25 cellular contexts compared by ENCODE assay signal in the genomic region with DNA sequence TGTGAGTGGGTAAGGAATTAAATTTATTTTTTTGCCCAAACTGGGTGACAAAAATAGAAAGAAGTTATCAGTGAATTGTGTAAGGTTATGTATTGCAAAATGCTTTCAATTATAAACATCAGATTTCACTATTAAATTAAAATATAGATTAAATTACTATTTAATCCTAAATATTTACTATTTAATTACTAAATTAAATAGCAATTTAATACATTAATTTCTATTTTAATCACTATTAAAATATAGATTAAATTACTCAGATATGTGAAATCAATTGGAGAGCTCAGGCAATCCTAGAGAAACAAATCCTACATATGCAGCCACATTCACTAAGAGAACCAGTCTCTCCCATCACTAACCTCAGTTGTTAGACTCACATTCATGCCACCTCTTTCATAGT.
"Had no signal": no experiment of that assay in that cellular context is flagged by ENCODE, and none has a peak within 500 bp of the region (broad histone marks: within the 10 kb centered on the region; RNA-seq: fewer than 3 reads in every experiment).

No MANE protein-coding gene starts in this region.

- H3K27ac Mint-ChIP-seq: stimulated activated effector memory CD8-positive, alpha-beta T cell treated with anti-CD3 and anti-CD28 coated beads, Interleukin-12 subunit alpha, Interleukin-12 subunit beta, amount 100 ng/mL, for 72 hours; stimulated activated memory B cell treated with anti-CD40 and anti-IgM and Interleukin-4, amounts not matched to agents 10 μg/mL and 1 μg/mL and 100 μg/mL, for 72 hours; stimulated activated naive B cell treated with anti-CD40 and anti-IgM and Interleukin-4, amounts not matched to agents 10 μg/mL and 1 μg/mL and 100 μg/mL, for 72 hours; stimulated activated naive CD8-positive, alpha-beta T cell treated with anti-CD3 and anti-CD28 coated beads, Interleukin-15, amount 100 ng/mL, for 72 hours; stimulated activated naive CD8-positive, alpha-beta T cell treated with anti-CD3 and anti-CD28 coated beads, Interleukin-15, Interleukin-2, amounts not matched to agents 100 ng/mL and 50 ng/mL, for 24 hours; type B pancreatic cell had no signal

- H3K9me3 Mint-ChIP-seq: stimulated activated memory B cell treated with anti-CD40 and anti-IgM and Interleukin-4, amounts not matched to agents 10 μg/mL and 1 μg/mL and 100 μg/mL, for 72 hours; stimulated activated naive CD8-positive, alpha-beta T cell treated with anti-CD3 and anti-CD28 coated beads, Interleukin-15, amount 100 ng/mL, for 72 hours; stimulated activated naive CD8-positive, alpha-beta T cell treated with anti-CD3 and anti-CD28 coated beads, Interleukin-15, Interleukin-2, amounts not matched to agents 100 ng/mL and 50 ng/mL, for 24 hours; type B pancreatic cell had no signal

- FAIRE-seq: urothelium cell line had no signal

- DNase-seq: stimulated activated CD4-positive, alpha-beta T cell treated with anti-CD3 and anti-CD28 coated beads, Interleukin-2, amount 100 ng/mL, for 48 hours; stimulated activated CD4-positive, alpha-beta T cell treated with anti-CD3 and anti-CD28 coated beads, Interleukin-4, amount 100 ng/mL, for 1 hour; stimulated activated CD4-positive, alpha-beta T cell treated with anti-CD3 and anti-CD28 coated beads, Interleukin-4, amount 100 ng/mL, for 24 hours; stimulated activated CD4-positive, alpha-beta T cell treated with anti-CD3 and anti-CD28 coated beads, Interleukin-4, amount 100 ng/mL, for 4 hours; stimulated activated CD8-positive, alpha-beta memory T cell treated with anti-CD3 and anti-CD28 coated beads, Interleukin-4, amount 100 ng/mL, for 48 hours; stimulated activated naive B cell treated with anti-CD40 and anti-IgM and Interleukin-4, amounts not matched to agents 10 μg/mL and 1 μg/mL and 100 μg/mL, for 72 hours; stimulated activated naive CD4-positive, alpha-beta T cell; stimulated activated naive CD4-positive, alpha-beta T cell treated with Interleukin-2 at 50 U/mL for 16 hours; stimulated activated naive CD8-positive, alpha-beta T cell treated with anti-CD3 and anti-CD28 coated beads, Interleukin-15, amount 100 ng/mL, for 72 hours; stimulated activated naive CD8-positive, alpha-beta T cell treated with anti-CD3 and anti-CD28 coated beads, Interleukin-15, Interleukin-2, amounts not matched to agents 100 U/mL and 50 U/mL, for 24 hours; stomach; substantia nigra; testis; thyroid gland; tibial artery; transverse colon; trophoblast cell; upper lobe of left lung; upper lobe of right lung; uterus had no signal

- H3K4me3 Mint-ChIP-seq: stimulated activated effector memory CD8-positive, alpha-beta T cell treated with anti-CD3 and anti-CD28 coated beads, Interleukin-12 subunit alpha, Interleukin-12 subunit beta, amount 100 ng/mL, for 72 hours; stimulated activated memory B cell treated with anti-CD40 and anti-IgM and Interleukin-4, amounts not matched to agents 10 μg/mL and 1 μg/mL and 100 μg/mL, for 72 hours; stimulated activated naive B cell treated with anti-CD40 and anti-IgM and Interleukin-4, amounts not matched to agents 10 μg/mL and 1 μg/mL and 100 μg/mL, for 72 hours; stimulated activated naive CD8-positive, alpha-beta T cell treated with anti-CD3 and anti-CD28 coated beads, Interleukin-15, amount 100 ng/mL, for 72 hours; stimulated activated naive CD8-positive, alpha-beta T cell treated with anti-CD3 and anti-CD28 coated beads, Interleukin-15, Interleukin-2, amounts not matched to agents 100 ng/mL and 50 ng/mL, for 24 hours; type B pancreatic cell had no signal

- H3K27me3 Mint-ChIP-seq: stimulated activated memory B cell treated with anti-CD40 and anti-IgM and Interleukin-4, amounts not matched to agents 10 μg/mL and 1 μg/mL and 100 μg/mL, for 72 hours; stimulated activated naive B cell treated with anti-CD40 and anti-IgM and Interleukin-4, amounts not matched to agents 10 μg/mL and 1 μg/mL and 100 μg/mL, for 72 hours; stimulated activated naive CD8-positive, alpha-beta T cell treated with anti-CD3 and anti-CD28 coated beads, Interleukin-15, amount 100 ng/mL, for 72 hours; stimulated activated naive CD8-positive, alpha-beta T cell treated with anti-CD3 and anti-CD28 coated beads, Interleukin-15, Interleukin-2, amounts not matched to agents 100 ng/mL and 50 ng/mL, for 24 hours; type B pancreatic cell had no signal

- H3K4me1 Mint-ChIP-seq: stimulated activated effector memory CD8-positive, alpha-beta T cell treated with anti-CD3 and anti-CD28 coated beads, Interleukin-12 subunit alpha, Interleukin-12 subunit beta, amount 100 ng/mL, for 72 hours; stimulated activated memory B cell treated with anti-CD40 and anti-IgM and Interleukin-4, amounts not matched to agents 10 μg/mL and 1 μg/mL and 100 μg/mL, for 72 hours; stimulated activated naive B cell treated with anti-CD40 and anti-IgM and Interleukin-4, amounts not matched to agents 10 μg/mL and 1 μg/mL and 100 μg/mL, for 72 hours; stimulated activated naive CD8-positive, alpha-beta T cell treated with anti-CD3 and anti-CD28 coated beads, Interleukin-15, amount 100 ng/mL, for 72 hours had no signal

- ATAC-seq: stimulated activated effector memory CD8-positive, alpha-beta T cell treated with anti-CD3 and anti-CD28 coated beads, Interleukin-12 subunit alpha, Interleukin-12 subunit beta, amount 100 ng/mL, for 72 hours; stimulated activated memory B cell treated with anti-CD40 and anti-IgM and Interleukin-4, amounts not matched to agents 10 μg/mL and 1 μg/mL and 100 μg/mL, for 72 hours; stimulated activated naive B cell treated with anti-CD40 and anti-IgM and Interleukin-4, amounts not matched to agents 10 μg/mL and 1 μg/mL and 100 μg/mL, for 72 hours; stimulated activated naive CD8-positive, alpha-beta T cell treated with anti-CD3 and anti-CD28 coated beads, Interleukin-15, amount 100 ng/mL, for 72 hours; stimulated activated naive CD8-positive, alpha-beta T cell treated with anti-CD3 and anti-CD28 coated beads, Interleukin-15, Interleukin-2, amounts not matched to agents 100 U/mL and 50 U/mL, for 24 hours; upper lobe of right lung had no signal

- H3K36me3 Mint-ChIP-seq: stimulated activated effector memory CD8-positive, alpha-beta T cell treated with anti-CD3 and anti-CD28 coated beads, Interleukin-12 subunit alpha, Interleukin-12 subunit beta, amount 100 ng/mL, for 72 hours; stimulated activated memory B cell treated with anti-CD40 and anti-IgM and Interleukin-4, amounts not matched to agents 10 μg/mL and 1 μg/mL and 100 μg/mL, for 72 hours; stimulated activated naive B cell treated with anti-CD40 and anti-IgM and Interleukin-4, amounts not matched to agents 10 μg/mL and 1 μg/mL and 100 μg/mL, for 72 hours; type B pancreatic cell had no signal
